7 cellular contexts compared by ENCODE assay signal in genomic region chr2:134919360-134920210, GRCh38.
DNase-seq lines count a peak whose midpoint lies in the region; ATAC-seq and TF ChIP-seq lines count a peak whose summit lies in the region.

No MANE protein-coding gene starts in this region.

- ATAC-seq in GM19023 (IDR thresholded peaks at IDR 0.05; ENCODE audit: unreplicated experiment) (peak; percentile 2), GM19351 (IDR thresholded peaks at IDR 0.05; ENCODE audit: unreplicated experiment) (no peak)
- ATAC-seq in effector memory CD8-positive, alpha-beta T cell (replicated peaks), result no peak
- ATAC-seq in stimulated activated naive CD8-positive, alpha-beta T cell treated with anti-CD3 and anti-CD28 coated beads, Interleukin-15, amount 100 ng/mL, for 72 hours, result peak; percentile 8

- H3K27me3 ChIP-seq in MM.1S (replicated peaks; ENCODE audit: insufficient read depth, low read length) (no peaks in the 10 kb centered on the region), mucosa of rectum (ENCODE audit: control insufficient read depth in 2 of 2, insufficient read depth in 2 of 2, low read length in 2 of 2) (no peaks in the 10 kb centered on the region)

- H3K4me1 ChIP-seq in MM.1S (ENCODE audit: low read length) (peaks cover 16% of the 10 kb centered on the region), mucosa of rectum (ENCODE audit: control insufficient read depth in 2 of 2, insufficient read depth in 2 of 2, low read length in 2 of 2) (peaks cover 16 to 18% of the 10 kb centered on the region in 2 donors)

- H3K27ac ChIP-seq in MM.1S (ENCODE audit: low read length), result peak overlapping the region; percentile 95
- H3K27ac ChIP-seq in mucosa of rectum (ENCODE audit: low read depth in 2 of 2, low read length in 2 of 2), result peak overlapping the region; percentile 99

- no peaks in the 10 kb centered on the region for H3K27me3 Mint-ChIP-seq in effector memory CD8-positive, alpha-beta T cell
- no peaks in the 10 kb centered on the region for H3K27me3 Mint-ChIP-seq in stimulated activated naive CD8-positive, alpha-beta T cell treated with anti-CD3 and anti-CD28 coated beads, Interleukin-15, amount 100 ng/mL, for 72 hours

- peak overlapping the region; percentile 44 for H3K4me2 ChIP-seq in MM.1S (ENCODE audit: low read depth, low read length)

- H3K4me3 Mint-ChIP-seq in effector memory CD8-positive, alpha-beta T cell, result peak overlapping the region; percentile 93 to 98
- H3K4me3 Mint-ChIP-seq in stimulated activated naive CD8-positive, alpha-beta T cell treated with anti-CD3 and anti-CD28 coated beads, Interleukin-15, amount 100 ng/mL, for 72 hours, result peak overlapping the region; percentile 95 to 97

- DNase-seq in MM.1S, result peak; percentile 34
- DNase-seq in activated CD4-positive, alpha-beta T cell treated with anti-CD3 and anti-CD28 coated beads for 4 hours, result peak; percentile 39 to 42
- DNase-seq in effector memory CD8-positive, alpha-beta T cell, result peak in 2 of 3 experiments; percentile 24 to 35
- DNase-seq in stimulated activated naive CD8-positive, alpha-beta T cell treated with anti-CD3 and anti-CD28 coated beads, Interleukin-15, amount 100 ng/mL, for 72 hours, result peak; percentile 42 to 59

- H4K20me1 ChIP-seq in MM.1S (ENCODE audit: insufficient read depth, low read length), result peaks cover 28% of the 10 kb centered on the region

- H2AFZ ChIP-seq in MM.1S (ENCODE audit: low read length), result peak overlapping the region; percentile 79

- H3K79me2 ChIP-seq in MM.1S (ENCODE audit: low read length), result peaks cover 67% of the 10 kb centered on the region

- H3K36me3 Mint-ChIP-seq in effector memory CD8-positive, alpha-beta T cell (ENCODE audit: insufficient read depth), result peaks cover 35% of the 10 kb centered on the region

- H3K36me3 ChIP-seq in MM.1S (replicated peaks; ENCODE audit: insufficient read depth, low read length) (no peaks in the 10 kb centered on the region; the same call in 1 of the 2 replicates), mucosa of rectum (ENCODE audit: control insufficient read depth in 2 of 2, insufficient read depth in 2 of 2, low read length in 2 of 2) (peaks cover 0 to under 1% of the 10 kb centered on the region in 2 donors)

- H3K4me1 Mint-ChIP-seq in effector memory CD8-positive, alpha-beta T cell (ENCODE audit: low read depth in 2 of 2), result peaks cover 22 to 43% of the 10 kb centered on the region in 2 donors
- peaks cover 48% of the 10 kb centered on the region for H3K4me1 Mint-ChIP-seq in stimulated activated naive CD8-positive, alpha-beta T cell treated with anti-CD3 and anti-CD28 coated beads, Interleukin-15, amount 100 ng/mL, for 72 hours

- H3F3A ChIP-seq in MM.1S (ENCODE audit: insufficient read depth, low read length), result peaks cover 21% of the 10 kb centered on the region

- no peaks in the 10 kb centered on the region for H3K9me2 ChIP-seq in MM.1S (replicated peaks; ENCODE audit: insufficient read depth, low read length)

- TF ChIP-seq CTCF in MM.1S (IDR thresholded peaks at IDR 0.05; ENCODE audit: low read length), result no peak

- no peaks in the 10 kb centered on the region for H3K9me3 ChIP-seq in MM.1S (replicated peaks; ENCODE audit: insufficient read depth, low read length)
- no peaks in the 10 kb centered on the region for H3K9me3 ChIP-seq in mucosa of rectum (ENCODE audit: control insufficient read depth in 2 of 2, low read length in 2 of 2)

- no peaks in the 10 kb centered on the region for H3K9me3 Mint-ChIP-seq in effector memory CD8-positive, alpha-beta T cell
- H3K9me3 Mint-ChIP-seq in stimulated activated naive CD8-positive, alpha-beta T cell treated with anti-CD3 and anti-CD28 coated beads, Interleukin-15, amount 100 ng/mL, for 72 hours, result no peaks in the 10 kb centered on the region

- H3K4me3 ChIP-seq in MM.1S (ENCODE audit: low read length) (peak overlapping the region; percentile 98), mucosa of rectum (ENCODE audit: low read length in 2 of 2) (peak overlapping the region; percentile 95 to 97)

- peak overlapping the region; percentile 97 to 99 for H3K27ac Mint-ChIP-seq in effector memory CD8-positive, alpha-beta T cell
- H3K27ac Mint-ChIP-seq in stimulated activated naive CD8-positive, alpha-beta T cell treated with anti-CD3 and anti-CD28 coated beads, Interleukin-15, amount 100 ng/mL, for 72 hours, result peak overlapping the region; percentile 99

- H3K9ac ChIP-seq in MM.1S (ENCODE audit: low read length), result peak overlapping the region; percentile 98
- peak overlapping the region; percentile 99 for H3K9ac ChIP-seq in mucosa of rectum (ENCODE audit: low read depth in 1 of 2, low read length in 2 of 2)

Comparison
In these comparisons a context has a peak if more than half of its experiments do, and no peak if none do; other contexts are left out.
1. ATAC-seq: peak in GM19023 (single experiment) and stimulated activated naive CD8-positive, alpha-beta T cell treated with anti-CD3 and anti-CD28 coated beads, Interleukin-15, amount 100 ng/mL, for 72 hours (single experiment); none in effector memory CD8-positive, alpha-beta T cell (single experiment) and GM19351 (single experiment).
2. Peak in every context shown above with its lines, with median percentiles within 50 percentile points of each other: DNase-seq.